8 cellular contexts compared by ENCODE assay signal in the genomic region with DNA sequence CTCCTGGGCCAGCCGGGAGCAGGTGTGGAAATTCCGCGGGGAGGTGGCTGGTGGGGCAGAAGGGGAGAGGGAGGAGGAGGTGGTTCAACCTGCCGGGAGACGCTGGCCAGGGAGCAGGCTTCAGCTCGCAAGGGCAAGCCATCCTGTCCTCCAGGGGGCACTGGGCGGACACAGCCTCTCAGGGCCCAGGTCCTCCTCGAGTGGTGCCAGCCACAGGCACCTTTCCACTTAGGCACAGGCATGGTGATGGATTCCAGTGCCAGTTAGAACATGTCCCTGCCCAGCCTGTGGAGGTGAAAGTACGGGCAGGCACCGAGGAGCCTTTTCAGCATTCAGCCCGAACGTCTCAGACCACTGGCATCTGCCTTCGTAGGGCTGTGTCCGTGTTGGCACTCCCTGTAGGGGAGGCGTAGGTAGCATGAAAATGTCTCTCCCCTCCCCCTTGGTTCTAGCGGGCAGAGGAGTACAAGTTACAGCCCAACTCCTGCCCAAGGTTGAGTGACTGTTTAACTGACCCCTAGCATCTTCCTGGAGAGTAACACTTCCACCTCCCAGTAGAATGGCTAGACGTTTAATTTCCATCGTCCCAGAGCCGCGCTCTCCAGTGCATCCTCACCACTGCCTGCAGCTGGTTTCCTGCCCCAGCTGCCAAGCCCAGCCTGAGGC. TPM values are rescaled to one million over a fixed set of nuclear protein-coding genes. Genes with fewer than 3 reads are reported as not detected.
DNase-seq lines count a peak whose midpoint lies in the region; ATAC-seq, FAIRE-seq and TF ChIP-seq lines count a peak whose summit lies in the region.

No MANE protein-coding gene starts in this region.

- peak; percentile 27 for DNase-seq in activated CD4-positive, alpha-beta T cell treated with anti-CD3 and anti-CD28 coated beads for 48 hours
- DNase-seq in activated CD4-positive, alpha-beta T cell treated with anti-CD3 and anti-CD28 coated beads for 4 hours, result no peak
- peak; percentile 59 for DNase-seq in NCI-H2029 treated with DMSO at 0.1 percent for 48 hours (lab: John Stamatoyannopoulos, UW)
- DNase-seq in astrocyte (ENCODE audit: low read depth), result no peak
- no peak for DNase-seq in skeletal muscle cell (ENCODE audit: low read depth)
- DNase-seq in OCI-M1 (lab: John Stamatoyannopoulos, UW), result no peak

- ATAC-seq in HG02610 (IDR thresholded peaks at IDR 0.05; ENCODE audit: unreplicated experiment), result no peak

- H3K4me3 ChIP-seq in astrocyte (ENCODE audit: insufficient read depth, low read depth, low read length), result peak overlapping the region; percentile 64
- H3K4me3 ChIP-seq in iPS-18c (ENCODE audit: insufficient read depth, low read depth, low read length), result peak overlapping the region; percentile 60
- peak overlapping the region; percentile 71 for H3K4me3 ChIP-seq in skeletal muscle cell (ENCODE audit: low read depth, low read length)

- peak overlapping the region; percentile 43 for H2AFZ ChIP-seq in astrocyte (ENCODE audit: low read depth, low read length)

- peaks cover 2% of the 10 kb centered on the region for H3K27me3 Mint-ChIP-seq in astrocyte (ENCODE audit: low read depth, unreplicated experiment)

- no peak overlapping the region for H3K27ac Mint-ChIP-seq in astrocyte (ENCODE audit: unreplicated experiment)

- H3K4me1 Mint-ChIP-seq in astrocyte (ENCODE audit: low read depth, unreplicated experiment), result peaks cover 1% of the 10 kb centered on the region

- H3K36me3 Mint-ChIP-seq in astrocyte (ENCODE audit: low read depth, unreplicated experiment), result peaks cover 7% of the 10 kb centered on the region

- FAIRE-seq in astrocyte (lab: Jason Lieb, UNC), result no peak

- no peaks in the 10 kb centered on the region for H3K36me3 ChIP-seq in astrocyte (ENCODE audit: insufficient read depth, low read length)

- H3K9me3 ChIP-seq in astrocyte (ENCODE audit: insufficient read depth, low read depth, low read length) (no peaks in the 10 kb centered on the region), iPS-18c (ENCODE audit: control insufficient read depth, insufficient read depth, low read length) (no peaks in the 10 kb centered on the region)

- H3K79me2 ChIP-seq in astrocyte (ENCODE audit: insufficient read depth, low read length), result peaks cover 58% of the 10 kb centered on the region

- H3K9ac ChIP-seq in astrocyte (ENCODE audit: low read length), result peak overlapping the region; percentile 76

- H3K4me3 Mint-ChIP-seq in astrocyte (ENCODE audit: unreplicated experiment), result peak overlapping the region; percentile 83

- peaks cover 18% of the 10 kb centered on the region for H3K4me1 ChIP-seq in astrocyte (ENCODE audit: insufficient read depth, low read length)

- no peak overlapping the region for H3K27ac ChIP-seq in astrocyte (ENCODE audit: low read depth, low read length)

- H3K9me3 Mint-ChIP-seq in astrocyte (ENCODE audit: unreplicated experiment), result no peaks in the 10 kb centered on the region

- H4K20me1 ChIP-seq in astrocyte (ENCODE audit: insufficient read depth, low read length), result peaks cover 64% of the 10 kb centered on the region

- TF ChIP-seq CTCF in astrocyte (IDR thresholded peaks at IDR 0.05; ENCODE audit: insufficient read depth, low read depth, low read length), result peak; percentile 36

- no peaks in the 10 kb centered on the region for H3K27me3 ChIP-seq in astrocyte (ENCODE audit: insufficient read depth, low read length)

- peak overlapping the region; percentile 90 for H3K4me2 ChIP-seq in astrocyte (ENCODE audit: low read length)

RNA-seq across cellular contexts. Expression of a gene that starts 48.9 kb away (rescaled TPM):
- 41.4 and 41.7 TPM in 2 replicates for total RNA-seq in astrocyte

Comparison
In these comparisons a context has a peak if more than half of its experiments do, and no peak if none do; other contexts are left out.
1. DNase-seq: peak in activated CD4-positive, alpha-beta T cell treated with anti-CD3 and anti-CD28 coated beads for 48 hours (single experiment) and NCI-H2029 treated with DMSO at 0.1 percent for 48 hours (single experiment); none in activated CD4-positive, alpha-beta T cell treated with anti-CD3 and anti-CD28 coated beads for 4 hours (0 of 2), astrocyte (single experiment), skeletal muscle cell (single experiment) and OCI-M1 (single experiment).
2. Peak in every context shown above with its lines, with median percentiles within 50 percentile points of each other: H3K4me3 ChIP-seq.